8 cellular contexts compared by ENCODE assay signal in genomic region chr21:8245642-8246449, GRCh38.
A peak's percentile ranks its signal among the peaks of the same experiment; 100 is the strongest.
DNase-seq lines count a peak whose midpoint lies in the region; ATAC-seq and TF ChIP-seq lines count a peak whose summit lies in the region.
"Not testable (repeated sequence)": the region's sequence is repeated elsewhere in the genome, so short reads cannot be mapped to it uniquely, and the experiment has no call there.

No MANE protein-coding gene starts in this region.

- H4K20me1 ChIP-seq in GM23338 (replicated peaks; ENCODE audit: insufficient read depth), result not testable (repeated sequence)

- CTCF ChIA-PET in activated CD8-positive, alpha-beta memory T cell treated with anti-CD3 and anti-CD28 coated beads, Interleukin-2, amount 10 ng/mL, durations not matched to agents 7 days and 5 days (lab: Charles Lee), result not testable (repeated sequence)

- H3K4me1 ChIP-seq in GM23338 (ENCODE audit: insufficient read depth), result not testable (repeated sequence)

- DNase-seq in GM23338 (ENCODE audit: low spot score); activated CD8-positive, alpha-beta memory T cell treated with anti-CD3 and anti-CD28 coated beads, Interleukin-2, amount 10 ng/mL, durations not matched to agents 7 days and 5 days; left colon; stimulated activated naive CD8-positive, alpha-beta T cell treated with anti-CD3 and anti-CD28 coated beads, Interleukin-15, Interleukin-2, amounts not matched to agents 100 U/mL and 50 U/mL, for 24 hours: not testable (repeated sequence)

- H3K4me1 Mint-ChIP-seq in GM23338; activated CD8-positive, alpha-beta memory T cell treated with anti-CD3 and anti-CD28 coated beads, Interleukin-2, amount 10 ng/mL, durations not matched to agents 7 days and 5 days: not testable (repeated sequence)

- H3K4me3 ChIP-seq in GM23338, result not testable (repeated sequence)

- intact Hi-C loops in left colon (cut with DNase I, micrococcal nuclease), result not testable (repeated sequence)

- not testable (repeated sequence) for TF ChIP-seq CTCF in GM23338 (conservative IDR thresholded peaks at IDR 0.05; ENCODE audit: low read depth in 2 of 2)

- H3K27me3 ChIP-seq in GM23338 (ENCODE audit: insufficient read depth), result not testable (repeated sequence)

- not testable (repeated sequence) for H3F3A ChIP-seq in GM23338 (replicated peaks; ENCODE audit: low read depth)

- not testable (repeated sequence) for H3K9me2 ChIP-seq in GM23338 (ENCODE audit: insufficient read depth)

- not testable (repeated sequence) for H3K27me3 Mint-ChIP-seq in GM23338 (ENCODE audit: insufficient read depth, low read depth, poor library complexity); activated CD8-positive, alpha-beta memory T cell treated with anti-CD3 and anti-CD28 coated beads, Interleukin-2, amount 10 ng/mL, durations not matched to agents 7 days and 5 days

- H3K4me2 ChIP-seq in GM23338, result not testable (repeated sequence)

- not testable (repeated sequence) for H3K27ac ChIP-seq in GM23338 (ENCODE audit: low read depth)

- ATAC-seq in GM18517 (IDR thresholded peaks at IDR 0.05; ENCODE audit: unreplicated experiment) (peak; percentile 77), GM19452 (IDR thresholded peaks at IDR 0.05; ENCODE audit: unreplicated experiment) (peak; percentile 64), GM23338 (peak; percentile 68), HG03039 (IDR thresholded peaks at IDR 0.05; ENCODE audit: unreplicated experiment) (peak; percentile 72), HG03460 (IDR thresholded peaks at IDR 0.05; ENCODE audit: unreplicated experiment) (peak; percentile 70), left colon (peak; percentile 72)
- ATAC-seq in activated CD8-positive, alpha-beta memory T cell treated with anti-CD3 and anti-CD28 coated beads, Interleukin-2, amount 10 ng/mL, durations not matched to agents 7 days and 5 days, result peak; percentile 78
- peak; percentile 89 for ATAC-seq in stimulated activated naive CD8-positive, alpha-beta T cell treated with anti-CD3 and anti-CD28 coated beads, Interleukin-15, Interleukin-2, amounts not matched to agents 100 U/mL and 50 U/mL, for 24 hours

- not testable (repeated sequence) for H3K27ac Mint-ChIP-seq in GM23338; activated CD8-positive, alpha-beta memory T cell treated with anti-CD3 and anti-CD28 coated beads, Interleukin-2, amount 10 ng/mL, durations not matched to agents 7 days and 5 days

- not testable (repeated sequence) for H3K4me3 Mint-ChIP-seq in GM23338; activated CD8-positive, alpha-beta memory T cell treated with anti-CD3 and anti-CD28 coated beads, Interleukin-2, amount 10 ng/mL, durations not matched to agents 7 days and 5 days

- not testable (repeated sequence) for H3K36me3 Mint-ChIP-seq in GM23338 (ENCODE audit: low read depth); activated CD8-positive, alpha-beta memory T cell treated with anti-CD3 and anti-CD28 coated beads, Interleukin-2, amount 10 ng/mL, durations not matched to agents 7 days and 5 days

- not testable (repeated sequence) for H3K79me2 ChIP-seq in GM23338 (replicated peaks; ENCODE audit: insufficient read depth)

- not testable (repeated sequence) for H2AFZ ChIP-seq in GM23338

- H3K9me3 Mint-ChIP-seq in GM23338; activated CD8-positive, alpha-beta memory T cell treated with anti-CD3 and anti-CD28 coated beads, Interleukin-2, amount 10 ng/mL, durations not matched to agents 7 days and 5 days (ENCODE audit: low read depth): not testable (repeated sequence)

- H3K36me3 ChIP-seq in GM23338 (ENCODE audit: insufficient read depth), result not testable (repeated sequence)
